Comparison of ENCODE assay signal across 20 cellular contexts in the genomic region with DNA sequence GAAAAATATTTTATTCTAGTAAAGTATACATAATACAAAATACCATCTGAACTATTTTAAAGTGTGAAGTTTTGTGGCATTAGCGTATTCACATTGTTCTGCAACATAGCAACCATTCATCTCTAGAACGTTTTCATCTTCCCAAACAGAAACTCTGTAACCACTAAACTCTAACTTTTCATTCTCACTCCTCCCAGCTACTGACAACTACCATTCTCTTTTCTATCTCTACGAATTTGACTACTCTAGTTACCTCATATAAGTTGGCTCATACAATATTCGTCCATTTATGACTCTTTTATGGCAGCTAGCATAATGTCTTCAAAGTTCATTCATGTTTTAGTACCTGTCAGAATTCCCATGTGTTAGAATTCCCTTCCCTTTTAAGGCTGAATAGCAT.
DNase-seq lines count a peak whose midpoint lies in the region; ATAC-seq lines count a peak whose summit lies in the region.
"Had no signal": no experiment of that assay in that cellular context is flagged by ENCODE, and none has a peak within 500 bp of the region (broad histone marks: within the 10 kb centered on the region; RNA-seq: fewer than 3 reads in every experiment).

No MANE protein-coding gene starts in this region.

- ATAC-seq in GM21529 (IDR thresholded peaks at IDR 0.05; ENCODE audit: unreplicated experiment) (peak; percentile 83), HG02938 (IDR thresholded peaks at IDR 0.05; ENCODE audit: unreplicated experiment) (peak; percentile 57), HG03558 (IDR thresholded peaks at IDR 0.05; ENCODE audit: extremely low read depth, unreplicated experiment) (peak; percentile 70)
- ATAC-seq: Panc1 had no signal

- H3K27ac ChIP-seq in GM23248 = no peak overlapping the region

- H3K27me3 ChIP-seq in GM23248 (replicated peaks; ENCODE audit: insufficient read depth) = no peaks in the 10 kb centered on the region
- H3K27me3 ChIP-seq: BE2C had no signal

- H3F3A ChIP-seq in GM23248 (ENCODE audit: insufficient read depth) = no peaks in the 10 kb centered on the region

- H3K4me3 ChIP-seq in GM23248 = no peak overlapping the region

- no peak overlapping the region for H3K9ac ChIP-seq in GM23248
- H3K9ac ChIP-seq: SK-N-SH had no signal

- 18 to 27% methylated on average over 4 of the region's 4 CpGs for WGBS in GM23248 (ENCODE audit: low coverage in 1 of 2, low lambda C conversion rate in 2 of 2, missing lambda C conversion rate in 2 of 2), 2 experiments

- no peaks in the 10 kb centered on the region for H3K79me2 ChIP-seq in GM23248 (ENCODE audit: insufficient read depth)

- H3K9me2 ChIP-seq in GM23248 (ENCODE audit: insufficient read depth) = no peaks in the 10 kb centered on the region
- H3K9me2 ChIP-seq: SK-N-SH had no signal

- H3K36me3 ChIP-seq in GM23248 (ENCODE audit: low read depth) = no peaks in the 10 kb centered on the region
- H3K36me3 ChIP-seq: BE2C had no signal

- H3K9me3 ChIP-seq in GM23248 (ENCODE audit: low read depth) = no peaks in the 10 kb centered on the region
- H3K9me3 ChIP-seq: BE2C, SK-N-SH had no signal

- H2AFZ ChIP-seq in GM23248 = no peak overlapping the region

- no peak overlapping the region for H3K4me2 ChIP-seq in GM23248 (ENCODE audit: unreplicated experiment)
- H3K4me2 ChIP-seq: SK-N-SH had no signal

- DNase-seq in DMS53 treated with DMSO at 0.1 percent for 48 hours (lab: John Stamatoyannopoulos, UW; ENCODE audit: unreplicated experiment) (no peak), GM23248 (no peak), LoVo (ENCODE audit: low spot score) (no peak), cerebellar nuclear complex (lab: John Stamatoyannopoulos, UW) (no peak)
- DNase-seq: BE2C; DMS79; NCI-H1092; NCI-H1436; NCI-H2029; NCI-H2227 treated with DMSO at 0.1 percent for 48 hours; NCI-H510A treated with DMSO at 0.1 percent for 48 hours; NCI-H748 treated with DMSO at 0.1 percent for 48 hours; NK-92 treated with Interleukin-12 subunit alpha and Interleukin-12 subunit beta, amount 100 ng/mL, for 24 hours; SIG-M5; SK-N-SH; T-helper 2 cell had no signal

- in situ Hi-C loops in GM23248 (cut with MboI) = no loop called here

- no peaks in the 10 kb centered on the region for H3K4me1 ChIP-seq in GM23248 (ENCODE audit: insufficient read depth)
- H3K4me1 ChIP-seq: BE2C had no signal

- no peaks in the 10 kb centered on the region for H4K20me1 ChIP-seq in GM23248 (ENCODE audit: insufficient read depth)
